In genomic region chr18:24726727-24727539, GRCh38 we compare ENCODE assay signal across 8 cellular contexts.
A peak's percentile ranks its signal among the peaks of the same experiment; 100 is the strongest.
DNase-seq lines count a peak whose midpoint lies in the region; ATAC-seq and TF ChIP-seq lines count a peak whose summit lies in the region.

No MANE protein-coding gene starts in this region.

- no TSS peak for BruUV-seq in PC-3 (replicated peaks; lab: Mats Ljungman, UMichigan)

- no peaks in the 10 kb centered on the region for H3K4me1 Mint-ChIP-seq in activated T-helper 17 cell treated with anti-CD3 and anti-CD28 coated beads, Interleukin-2, amount 50 U/mL, for 72 hours
- no peaks in the 10 kb centered on the region for H3K4me1 Mint-ChIP-seq in osteocyte (ENCODE audit: unreplicated experiment)
- H3K4me1 Mint-ChIP-seq in type B pancreatic cell (ENCODE audit: unreplicated experiment) = peaks cover 19% of the 10 kb centered on the region

- no peak overlapping the region for H3K27ac ChIP-seq in Karpas-422 (ENCODE audit: low read length)
- H3K27ac ChIP-seq in PC-3 (ENCODE audit: low read length) = no peak overlapping the region

- H3K36me3 ChIP-seq in Karpas-422 (ENCODE audit: insufficient read depth, low read length) (no peaks in the 10 kb centered on the region), PC-3 (ENCODE audit: low read depth, low read length) (no peaks in the 10 kb centered on the region)

- CTCF ChIA-PET in PC-3 (lab: Charles Lee) = interaction anchor here (0.6 to 1.2 kb wide), 7 partner anchors 125 to 360 kb away, joined by 3 to 11 read pairs (median 5); no protein-coding TSS in a partner anchor

- no peak overlapping the region for H3K4me3 Mint-ChIP-seq in activated T-helper 17 cell treated with anti-CD3 and anti-CD28 coated beads, Interleukin-2, amount 50 U/mL, for 72 hours
- H3K4me3 Mint-ChIP-seq in osteocyte (ENCODE audit: unreplicated experiment) = peak overlapping the region; percentile 34
- H3K4me3 Mint-ChIP-seq in type B pancreatic cell = no peak overlapping the region

- TF ChIP-seq CTCF in PC-3 (conservative IDR thresholded peaks at IDR 0.05; ENCODE audit: low read depth, low read length) = peak; percentile 89
- TF ChIP-seq CTCF in osteocyte (IDR thresholded peaks at IDR 0.05) = peak; percentile 90
- TF ChIP-seq CTCF in type B pancreatic cell (conservative IDR thresholded peaks at IDR 0.05) = peak; percentile 96

- no peak overlapping the region for H3K27ac Mint-ChIP-seq in activated T-helper 17 cell treated with anti-CD3 and anti-CD28 coated beads, Interleukin-2, amount 50 U/mL, for 72 hours
- H3K27ac Mint-ChIP-seq in osteocyte (ENCODE audit: unreplicated experiment) (no peak overlapping the region), type B pancreatic cell (no peak overlapping the region)

- H4K20me1 ChIP-seq in Karpas-422 (ENCODE audit: insufficient read depth, low read depth, low read length) = no peaks in the 10 kb centered on the region
- H4K20me1 ChIP-seq in PC-3 (ENCODE audit: low read length) = no peaks in the 10 kb centered on the region

- H3K4me1 ChIP-seq in Karpas-422 (ENCODE audit: low read length) (no peaks in the 10 kb centered on the region), PC-3 (ENCODE audit: insufficient read depth, low read length) (peaks cover 4% of the 10 kb centered on the region; the same call in 1 of the 2 replicates)

- intact Hi-C loops in PC-3 (cut with micrococcal nuclease) = loop anchor here (1.0 to 10.0 kb wide), 4 partner anchors 127 to 372 kb away; no protein-coding TSS in a partner anchor

- no peak overlapping the region for H3K4me2 ChIP-seq in Karpas-422 (ENCODE audit: low read depth, low read length, poor library complexity, severe bottlenecking)
- H3K4me2 ChIP-seq in PC-3 (ENCODE audit: low read length) = peak overlapping the region; percentile 84

- no peaks in the 10 kb centered on the region for H3K36me3 Mint-ChIP-seq in activated T-helper 17 cell treated with anti-CD3 and anti-CD28 coated beads, Interleukin-2, amount 50 U/mL, for 72 hours (ENCODE audit: low read depth)
- H3K36me3 Mint-ChIP-seq in osteocyte (ENCODE audit: unreplicated experiment) = no peaks in the 10 kb centered on the region
- H3K36me3 Mint-ChIP-seq in type B pancreatic cell = no peaks in the 10 kb centered on the region

- H3K9ac ChIP-seq in Karpas-422 (ENCODE audit: low read length) = no peak overlapping the region
- H3K9ac ChIP-seq in PC-3 (ENCODE audit: low read length) = no peak overlapping the region

- POLR2A ChIA-PET in PC-3 (lab: Charles Lee; ENCODE audit: unreplicated experiment) = no interaction called here

- DNase-seq in EL = peak; percentile 70
- peak; percentile 84 for DNase-seq in Karpas-422
- DNase-seq in PC-3 = peak; percentile 76
- DNase-seq in foreskin melanocyte = peak; percentile 47
- DNase-seq in osteocyte (ENCODE audit: extremely low spot score, unreplicated experiment) = peak; percentile 84
- DNase-seq in type B pancreatic cell (ENCODE audit: extremely low spot score, unreplicated experiment) = no peak
- no peak for DNase-seq in activated CD4-positive, CD25-positive, alpha-beta regulatory T cell (lab: John Stamatoyannopoulos, UW)

- H3K9me3 ChIP-seq in Karpas-422 (ENCODE audit: low read length) (no peaks in the 10 kb centered on the region), PC-3 (ENCODE audit: low read length) (no peaks in the 10 kb centered on the region)

- H2AFZ ChIP-seq in Karpas-422 (ENCODE audit: low read length) (no peak overlapping the region), PC-3 (ENCODE audit: low read length) (peak overlapping the region; percentile 79)

- peak; percentile 78 for ATAC-seq in PC-3
- ATAC-seq in activated T-helper 17 cell treated with anti-CD3 and anti-CD28 coated beads, Interleukin-2, amount 50 U/mL, for 72 hours (replicated peaks) = peak; percentile 28

- no peaks in the 10 kb centered on the region for H3K27me3 ChIP-seq in Karpas-422 (ENCODE audit: low read length)
- peaks cover 55% of the 10 kb centered on the region for H3K27me3 ChIP-seq in PC-3 (ENCODE audit: low read length)

- H3K4me3 ChIP-seq in Karpas-422 (ENCODE audit: low read length) (no peak overlapping the region), PC-3 (ENCODE audit: low read length) (peak overlapping the region; percentile 63; the same call in 1 of the 2 replicates)

- no peaks in the 10 kb centered on the region for H3F3A ChIP-seq in PC-3 (ENCODE audit: low read length, unreplicated experiment)

- H3K79me2 ChIP-seq in Karpas-422 (ENCODE audit: low read length) = no peaks in the 10 kb centered on the region
- no peaks in the 10 kb centered on the region for H3K79me2 ChIP-seq in PC-3 (ENCODE audit: low read length)

- peaks cover 18% of the 10 kb centered on the region for H3K27me3 Mint-ChIP-seq in activated T-helper 17 cell treated with anti-CD3 and anti-CD28 coated beads, Interleukin-2, amount 50 U/mL, for 72 hours
- peaks cover 28% of the 10 kb centered on the region for H3K27me3 Mint-ChIP-seq in osteocyte (ENCODE audit: unreplicated experiment)
- H3K27me3 Mint-ChIP-seq in type B pancreatic cell = peaks cover 16% of the 10 kb centered on the region

- H3K9me2 ChIP-seq in Karpas-422 (replicated peaks; ENCODE audit: insufficient read depth, low read length) (no peaks in the 10 kb centered on the region), PC-3 (replicated peaks; ENCODE audit: low read length) (no peaks in the 10 kb centered on the region)

- H3K9me3 Mint-ChIP-seq in activated T-helper 17 cell treated with anti-CD3 and anti-CD28 coated beads, Interleukin-2, amount 50 U/mL, for 72 hours = no peaks in the 10 kb centered on the region
- H3K9me3 Mint-ChIP-seq in osteocyte (ENCODE audit: unreplicated experiment) = no peaks in the 10 kb centered on the region
- no peaks in the 10 kb centered on the region for H3K9me3 Mint-ChIP-seq in type B pancreatic cell

Comparison
In these comparisons a context has a peak if more than half of its experiments do, and no peak if none do; other contexts are left out.
1. DNase-seq: peak in EL (single experiment), Karpas-422 (single experiment), PC-3 (single experiment), foreskin melanocyte (single experiment) and osteocyte (single experiment); none in type B pancreatic cell (single experiment) and activated CD4-positive, CD25-positive, alpha-beta regulatory T cell (0 of 4).
2. Peak in every context shown above with its lines, with median percentiles within 50 percentile points of each other: CTCF ChIP-seq.